ENCODE assay signal across 8 cellular contexts in genomic region chr5:171989276-171989675, GRCh38. TPM values are rescaled to one million over a fixed set of nuclear protein-coding genes. Genes with fewer than 3 reads are reported as not detected.
DNase-seq lines count a peak whose midpoint lies in the region; ATAC-seq and TF ChIP-seq lines count a peak whose summit lies in the region.

No MANE protein-coding gene starts in this region.

- H3K27ac ChIP-seq in foreskin keratinocyte (peak overlapping the region; percentile 3), SJCRH30 (no peak overlapping the region), sigmoid colon (no peak overlapping the region)

- peak; percentile 69 for ATAC-seq in GM18517 (IDR thresholded peaks at IDR 0.05; ENCODE audit: unreplicated experiment)
- peak; percentile 56 for ATAC-seq in GM21529 (IDR thresholded peaks at IDR 0.05; ENCODE audit: unreplicated experiment)
- ATAC-seq in HG03520 (IDR thresholded peaks at IDR 0.05; ENCODE audit: unreplicated experiment) = peak; percentile 79
- peak; percentile 84 for ATAC-seq in foreskin keratinocyte

- H3K9me3 ChIP-seq in SJCRH30 (replicated peaks) (no peaks in the 10 kb centered on the region), sigmoid colon (no peaks in the 10 kb centered on the region)

- H3K27me3 ChIP-seq in foreskin keratinocyte (no peaks in the 10 kb centered on the region), SJCRH30 (no peaks in the 10 kb centered on the region), sigmoid colon (no peaks in the 10 kb centered on the region)

- H3K36me3 ChIP-seq in SJCRH30 (peaks cover 26% of the 10 kb centered on the region), sigmoid colon (no peaks in the 10 kb centered on the region)

- H3K4me1 ChIP-seq in foreskin keratinocyte = peaks cover 26% of the 10 kb centered on the region
- H3K4me1 ChIP-seq in SJCRH30 = peaks cover 11% of the 10 kb centered on the region
- H3K4me1 ChIP-seq in sigmoid colon = peaks cover 0 to 16% (median 9%) of the 10 kb centered on the region in 4 donors

- no peak for TF ChIP-seq POLR2A in sigmoid colon (IDR thresholded peaks at IDR 0.05)

- intact Hi-C loops in sigmoid colon (cut with DNase I) = no loop called here

- H3K4me3 ChIP-seq in SJCRH30 = no peak overlapping the region
- H3K4me3 ChIP-seq in sigmoid colon = no peak overlapping the region

- DNase-seq in foreskin keratinocyte (peak; percentile 88 to 93), SJCRH30 (no peak), foreskin melanocyte (no peak), sigmoid colon (no peak), amniotic stem cell (lab: John Stamatoyannopoulos, UW) (no peak)

- TF ChIP-seq EP300 in sigmoid colon (IDR thresholded peaks at IDR 0.05) = no peak

- TF ChIP-seq CTCF in foreskin keratinocyte (conservative IDR thresholded peaks at IDR 0.05) (no peak), sigmoid colon (IDR thresholded peaks at IDR 0.05) (no peak)

- 74 to 77% methylated on average over 5 of the region's 5 CpGs for WGBS in sigmoid colon, 2 donors

RNA-seq across cellular contexts. Expression of gene FBXW11, which starts 17.2 kb away (rescaled TPM):
- 41.5 and 44.8 TPM in 2 replicates for total RNA-seq in foreskin keratinocyte
- 9.7 and 10.9 TPM in 2 replicates for polyA plus RNA-seq in foreskin keratinocyte
- 87.4 and 95.1 TPM in 2 replicates for total RNA-seq in SJCRH30 (2014; rRNA removed; shearing (Covaris generic))
- total RNA-seq in sigmoid colon = 10 to 100 TPM; 42.9 to 67.1 (median 49.4) TPM
- 10 to 100 TPM; 14.4 to 19.9 (median 15.6) TPM for polyA plus RNA-seq in sigmoid colon

Comparison
In these comparisons a context has a peak if more than half of its experiments do, and no peak if none do; other contexts are left out.
1. DNase-seq: peak in foreskin keratinocyte (2 of 2); none in SJCRH30 (0 of 2), foreskin melanocyte (single experiment), sigmoid colon (single experiment) and amniotic stem cell (single experiment).
2. Peak in every context shown above with its lines, with median percentiles within 50 percentile points of each other: ATAC-seq.